15 cellular contexts compared by ENCODE assay signal in the genomic region with DNA sequence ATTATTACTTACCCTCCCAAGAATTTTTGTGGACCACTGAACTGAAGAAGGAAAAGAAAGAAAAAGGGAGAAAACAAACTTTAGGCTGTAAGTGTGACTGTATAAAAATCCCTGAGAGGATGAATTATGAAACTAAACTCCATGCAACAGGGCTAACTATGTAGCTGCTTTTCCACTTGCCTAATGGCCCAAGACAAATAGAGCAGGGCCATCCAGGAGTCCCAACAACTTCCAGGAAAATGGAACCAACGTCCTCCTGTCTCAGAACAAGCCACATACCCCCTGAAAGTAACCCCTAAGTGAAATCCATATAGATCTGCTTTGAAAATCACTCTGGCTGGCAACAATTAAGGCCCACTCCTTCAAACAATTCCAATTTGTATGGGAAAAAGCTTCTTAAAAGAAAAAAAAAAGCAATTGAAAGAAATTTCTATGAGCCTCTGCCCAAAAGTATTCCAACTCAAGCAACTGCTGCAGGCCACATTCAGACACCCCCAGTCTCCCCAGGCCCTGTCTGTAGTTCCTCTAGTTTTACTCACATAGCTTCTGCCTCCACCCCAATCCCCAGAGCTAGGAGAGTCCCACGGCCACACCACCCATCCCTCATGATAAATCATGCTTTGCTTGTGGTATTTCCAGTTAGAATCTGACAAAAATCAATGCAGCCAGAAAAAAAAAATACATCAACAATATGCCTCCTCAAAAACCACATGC. TPM values are rescaled to one million over a fixed set of nuclear protein-coding genes. Genes with fewer than 3 reads are reported as not detected.
DNase-seq lines count a peak whose midpoint lies in the region; ATAC-seq, FAIRE-seq and TF ChIP-seq lines count a peak whose summit lies in the region.
"Had no signal": no experiment of that assay in that cellular context is flagged by ENCODE, and none has a peak within 500 bp of the region (broad histone marks: within the 10 kb centered on the region; RNA-seq: fewer than 3 reads in every experiment).

No MANE protein-coding gene starts in this region.

- H3K27me3 ChIP-seq in DOHH2 (ENCODE audit: control insufficient read depth, low read length) (no peaks in the 10 kb centered on the region), astrocyte (ENCODE audit: insufficient read depth, low read length) (no peaks in the 10 kb centered on the region), left lung (no peaks in the 10 kb centered on the region), smooth muscle cell (ENCODE audit: low read depth) (no peaks in the 10 kb centered on the region)
- H3K27me3 ChIP-seq: neutrophil had no signal

- H3K36me3 ChIP-seq in DOHH2 (ENCODE audit: control insufficient read depth, low read length) = peaks cover 26% of the 10 kb centered on the region
- no peaks in the 10 kb centered on the region for H3K36me3 ChIP-seq in astrocyte (ENCODE audit: insufficient read depth, low read length)
- H3K36me3 ChIP-seq in left lung = no peaks in the 10 kb centered on the region
- H3K36me3 ChIP-seq in smooth muscle cell (ENCODE audit: low read depth) = no peaks in the 10 kb centered on the region
- H3K36me3 ChIP-seq in kidney (ENCODE audit: control insufficient read depth in 1 of 2, insufficient read depth in 2 of 2, low read length in 2 of 2) = no peaks in the 10 kb centered on the region
- H3K36me3 ChIP-seq: neutrophil had no signal

- peaks cover 79% of the 10 kb centered on the region for H3K4me1 ChIP-seq in DOHH2 (ENCODE audit: control insufficient read depth, low read length)
- H3K4me1 ChIP-seq in astrocyte (ENCODE audit: insufficient read depth, low read length) = peaks cover 3% of the 10 kb centered on the region
- peaks cover 14 to 25% of the 10 kb centered on the region in 2 donors for H3K4me1 ChIP-seq in left lung
- peaks cover 26% of the 10 kb centered on the region for H3K4me1 ChIP-seq in smooth muscle cell (ENCODE audit: low read depth)
- peaks cover 12 to 20% of the 10 kb centered on the region in 2 donors for H3K4me1 ChIP-seq in kidney (ENCODE audit: control insufficient read depth in 1 of 2, insufficient read depth in 1 of 2, low read depth in 1 of 2, low read length in 2 of 2)

- DNase-seq in astrocyte (ENCODE audit: low read depth) (peak; percentile 46), left lung (no peak), smooth muscle cell (lab: John Stamatoyannopoulos, UW; ENCODE audit: unreplicated experiment) (no peak), kidney (no peak), AG20443 (ENCODE audit: low spot score) (no peak), NCI-H748 treated with DMSO at 0.1 percent for 48 hours (lab: John Stamatoyannopoulos, UW) (no peak)
- DNase-seq in activated effector memory CD4-positive, alpha-beta T cell treated with anti-CD3 and anti-CD28 coated beads, Interleukin-2, amount 50 U/mL, for 16 hours = no peak
- DNase-seq: activated B cell treated with CpG ODN at 0.5 μM for 24 hours; activated gamma-delta T cell treated with Interleukin-2 at 50 U/mL for 16 hours; NCI-H1694; NCI-H510A treated with DMSO at 0.1 percent for 48 hours; PC-9; stimulated activated naive CD4-positive, alpha-beta T cell had no signal

- no peak for TF ChIP-seq CTCF in DOHH2 (IDR thresholded peaks at IDR 0.05; ENCODE audit: low read depth, low read length, poor library complexity, severe bottlenecking)
- no peak for TF ChIP-seq CTCF in astrocyte (IDR thresholded peaks at IDR 0.05; ENCODE audit: insufficient read depth, low read depth, low read length)
- TF ChIP-seq CTCF in left lung (IDR thresholded peaks at IDR 0.05) = no peak
- no peak for TF ChIP-seq CTCF in smooth muscle cell (IDR thresholded peaks at IDR 0.05; ENCODE audit: borderline replicate concordance, insufficient read depth, poor library complexity, severe bottlenecking)
- no peak for TF ChIP-seq CTCF in kidney (IDR thresholded peaks at IDR 0.05; ENCODE audit: borderline replicate concordance, extremely low read depth, insufficient read depth)

- peak overlapping the region; percentile 21 for H3K27ac Mint-ChIP-seq in astrocyte (ENCODE audit: unreplicated experiment)
- H3K27ac Mint-ChIP-seq: activated B cell treated with CpG ODN at 0.5 μM for 24 hours had no signal

- 35% methylated on average over 2 of the region's 2 CpGs for WGBS in smooth muscle cell (ENCODE audit: low lambda C conversion rate)

- H3K4me2 ChIP-seq in DOHH2 (ENCODE audit: low read length) (peak overlapping the region; percentile 91), astrocyte (ENCODE audit: low read length) (no peak overlapping the region), smooth muscle cell (peak overlapping the region; percentile 26)
- H3K4me2 ChIP-seq: PC-9 had no signal

- H3K27me3 Mint-ChIP-seq in astrocyte (ENCODE audit: low read depth, unreplicated experiment) = no peaks in the 10 kb centered on the region

- intact Hi-C loops in left lung (cut with DNase I) (no loop called here), kidney (cut with DNase I) (no loop called here)

- H3K79me2 ChIP-seq in DOHH2 (ENCODE audit: control insufficient read depth, low read length) = peaks cover 90% of the 10 kb centered on the region
- H3K79me2 ChIP-seq in astrocyte (ENCODE audit: insufficient read depth, low read length) = peaks cover 80% of the 10 kb centered on the region
- H3K79me2 ChIP-seq in smooth muscle cell (ENCODE audit: low read depth) = peaks cover 99% of the 10 kb centered on the region

- H4K20me1 ChIP-seq in DOHH2 (ENCODE audit: control insufficient read depth, insufficient read depth, low read depth, low read length) (no peaks in the 10 kb centered on the region), astrocyte (ENCODE audit: insufficient read depth, low read length) (peaks cover 67% of the 10 kb centered on the region), smooth muscle cell (ENCODE audit: low read depth) (peaks cover 92% of the 10 kb centered on the region)

- H2AFZ ChIP-seq in astrocyte (ENCODE audit: low read depth, low read length) (no peak overlapping the region), smooth muscle cell (ENCODE audit: low read depth) (no peak overlapping the region)
- H2AFZ ChIP-seq: PC-9 had no signal

- peak overlapping the region; percentile 98 for H3K27ac ChIP-seq in DOHH2 (ENCODE audit: low read depth, low read length)
- H3K27ac ChIP-seq in astrocyte (ENCODE audit: low read depth, low read length) = no peak overlapping the region
- peak overlapping the region in 1 of 2 donors; percentile 22 for H3K27ac ChIP-seq in left lung
- H3K27ac ChIP-seq in smooth muscle cell (ENCODE audit: low read depth) = peak overlapping the region; percentile 15
- no peak overlapping the region for H3K27ac ChIP-seq in kidney (ENCODE audit: low read depth in 2 of 2, low read length in 2 of 2)
- H3K27ac ChIP-seq: neutrophil, PC-9 had no signal

- H3K9me3 ChIP-seq in DOHH2 (ENCODE audit: control insufficient read depth, insufficient read depth, low read length) (no peaks in the 10 kb centered on the region), astrocyte (ENCODE audit: insufficient read depth, low read depth, low read length) (no peaks in the 10 kb centered on the region), left lung (no peaks in the 10 kb centered on the region), smooth muscle cell (replicated peaks; ENCODE audit: low read depth) (no peaks in the 10 kb centered on the region), kidney (ENCODE audit: control insufficient read depth in 1 of 2, low read length in 2 of 2) (no peaks in the 10 kb centered on the region)
- H3K9me3 ChIP-seq: neutrophil had no signal

- ATAC-seq in left lung = peak; percentile 42

- no peak for FAIRE-seq in astrocyte (lab: Jason Lieb, UNC)
- no peak for FAIRE-seq in kidney (lab: Jason Lieb, UNC)

- H3K9ac ChIP-seq in astrocyte (ENCODE audit: low read length) (no peak overlapping the region), smooth muscle cell (ENCODE audit: low read depth) (no peak overlapping the region), kidney (ENCODE audit: low read length in 2 of 2) (no peak overlapping the region)

- H3F3A ChIP-seq in DOHH2 (ENCODE audit: control insufficient read depth, insufficient read depth) (peaks cover 16% of the 10 kb centered on the region), smooth muscle cell (ENCODE audit: low read depth) (peaks cover 11% of the 10 kb centered on the region)

- no peaks in the 10 kb centered on the region for H3K36me3 Mint-ChIP-seq in astrocyte (ENCODE audit: low read depth, unreplicated experiment)

- H3K4me1 Mint-ChIP-seq in astrocyte (ENCODE audit: low read depth, unreplicated experiment) = peaks cover 30% of the 10 kb centered on the region

- no peaks in the 10 kb centered on the region for H3K9me2 ChIP-seq in DOHH2 (replicated peaks; ENCODE audit: control insufficient read depth, low read length)

- no peaks in the 10 kb centered on the region for H3K9me3 Mint-ChIP-seq in astrocyte (ENCODE audit: unreplicated experiment)
- H3K9me3 Mint-ChIP-seq: activated B cell treated with CpG ODN at 0.5 μM for 24 hours had no signal

- peak overlapping the region; percentile 66 for H3K4me3 ChIP-seq in DOHH2 (ENCODE audit: low read length)
- H3K4me3 ChIP-seq in astrocyte (ENCODE audit: insufficient read depth, low read depth, low read length) = no peak overlapping the region
- no peak overlapping the region for H3K4me3 ChIP-seq in left lung
- no peak overlapping the region for H3K4me3 ChIP-seq in smooth muscle cell
- no peak overlapping the region for H3K4me3 ChIP-seq in kidney (ENCODE audit: low read length in 2 of 2)
- H3K4me3 ChIP-seq: PC-9 had no signal

- no peak overlapping the region for H3K4me3 Mint-ChIP-seq in astrocyte (ENCODE audit: unreplicated experiment)
- H3K4me3 Mint-ChIP-seq: activated B cell treated with CpG ODN at 0.5 μM for 24 hours had no signal

RNA-seq across cellular contexts. Expression of a gene that starts 12.7 kb away (rescaled TPM):
- total RNA-seq in astrocyte (169 and 177 TPM in 2 replicates), left lung (10 to 100 TPM; 63.1 to 91.3 TPM), smooth muscle cell (144 and 168 TPM in 2 replicates), kidney (68.6 TPM)
- polyA plus RNA-seq in smooth muscle cell (128 and 151 TPM in 2 replicates), kidney (ENCODE audit: insufficient read depth, low read depth, low replicate concordance) (17.2 TPM)
- total RNA-seq: activated B cell treated with CpG ODN at 0.5 μM for 24 hours had no signal

Comparison
In these comparisons a context has a peak if more than half of its experiments do, and no peak if none do; other contexts are left out.
1. H3K27ac ChIP-seq: peak in DOHH2 (single experiment) and smooth muscle cell (single experiment); none in astrocyte (single experiment) and kidney (0 of 2).